ENCODE assay signal across 8 cellular contexts in genomic region chr12:47307680-47308399, GRCh38.
DNase-seq lines count a peak whose midpoint lies in the region; ATAC-seq and TF ChIP-seq lines count a peak whose summit lies in the region.

No MANE protein-coding gene starts in this region.

- 0 out of 2 replicates have a peak overlapping the region, but pooled peaks have one; percentile 8 for H3K4me2 ChIP-seq in PC-9

- H3K4me3 Mint-ChIP-seq in activated T-helper 1 cell treated with anti-CD3 and anti-CD28 coated beads, Interleukin-12 subunit alpha, Interleukin-12 subunit beta, Interleukin-2, Interleukin-4 antibody, amounts not matched to agents 30 ng/mL and 10 ng/mL and 1 ng/mL, durations not matched to agents 14 hours and 24 hours and 36 hours, result peak overlapping the region; percentile 91

- H3K36me3 ChIP-seq in PC-9 (ENCODE audit: low read depth) (no peaks in the 10 kb centered on the region), sigmoid colon (no peaks in the 10 kb centered on the region)

- DNase-seq in DMS153 (lab: John Stamatoyannopoulos, UW) (peak; percentile 77), HS-5 (ENCODE audit: low read depth) (peak; percentile 24), PC-9 (peak; percentile 55 to 56), germinal center (ENCODE audit: low spot score) (peak; percentile 62), sigmoid colon (no peak), mesenteric fat pad (ENCODE audit: low spot score) (no peak)
- DNase-seq in activated T-helper 1 cell treated with anti-CD3 and anti-CD28 coated beads, Interleukin-12 subunit alpha, Interleukin-12 subunit beta, Interleukin-2, Interleukin-4 antibody, amounts not matched to agents 30 ng/mL and 10 ng/mL and 1 ng/mL, durations not matched to agents 14 hours and 24 hours and 36 hours (ENCODE audit: low spot score), result peak; percentile 43

- peaks cover 23% of the 10 kb centered on the region for H3K36me3 Mint-ChIP-seq in activated T-helper 1 cell treated with anti-CD3 and anti-CD28 coated beads, Interleukin-12 subunit alpha, Interleukin-12 subunit beta, Interleukin-2, Interleukin-4 antibody, amounts not matched to agents 30 ng/mL and 10 ng/mL and 1 ng/mL, durations not matched to agents 14 hours and 24 hours and 36 hours (ENCODE audit: low read depth)

- 0 out of 2 replicates have a peak overlapping the region, but pooled peaks have one; percentile 14 for H2AFZ ChIP-seq in PC-9

- H3K9me3 Mint-ChIP-seq in activated T-helper 1 cell treated with anti-CD3 and anti-CD28 coated beads, Interleukin-12 subunit alpha, Interleukin-12 subunit beta, Interleukin-2, Interleukin-4 antibody, amounts not matched to agents 30 ng/mL and 10 ng/mL and 1 ng/mL, durations not matched to agents 14 hours and 24 hours and 36 hours, result peaks cover 29% of the 10 kb centered on the region

- no peak overlapping the region for H3K4me3 ChIP-seq in PC-9
- H3K4me3 ChIP-seq in sigmoid colon, result no peak overlapping the region

- H4K20me1 ChIP-seq in PC-9 (ENCODE audit: insufficient read depth), result no peaks in the 10 kb centered on the region

- no peak for TF ChIP-seq EP300 in sigmoid colon (IDR thresholded peaks at IDR 0.05)

- H3F3A ChIP-seq in PC-9 (ENCODE audit: insufficient read depth, low read depth), result no peaks in the 10 kb centered on the region

- CTCF ChIA-PET in PC-9 (lab: Charles Lee), result interaction anchor here (0.5 to 0.6 kb wide), 2 partner anchors 98 to 122 kb away, joined by 3 read pairs; no protein-coding TSS in a partner anchor

- POLR2A ChIA-PET in PC-9 (lab: Charles Lee; ENCODE audit: unreplicated experiment), result no interaction called here

- H3K27ac Mint-ChIP-seq in activated T-helper 1 cell treated with anti-CD3 and anti-CD28 coated beads, Interleukin-12 subunit alpha, Interleukin-12 subunit beta, Interleukin-2, Interleukin-4 antibody, amounts not matched to agents 30 ng/mL and 10 ng/mL and 1 ng/mL, durations not matched to agents 14 hours and 24 hours and 36 hours, result peak overlapping the region; percentile 87

- 48 to 52% methylated on average over 7 of the region's 7 CpGs for WGBS in sigmoid colon, 2 donors

- no peaks in the 10 kb centered on the region for H3K79me2 ChIP-seq in PC-9 (ENCODE audit: low read depth)

- ATAC-seq in GM21447 (IDR thresholded peaks at IDR 0.05; ENCODE audit: unreplicated experiment), result peak; percentile 72

- H3K9me2 ChIP-seq in PC-9 (ENCODE audit: insufficient read depth), result 0 out of 2 replicates have a peak, but pooled peaks cover 5% of the 10 kb centered on the region

- H3K27ac ChIP-seq in PC-9 (peak overlapping the region; percentile 24), sigmoid colon (no peak overlapping the region)

- H3K9me3 ChIP-seq in PC-9 (ENCODE audit: insufficient read depth, low read depth), result peaks cover 11% of the 10 kb centered on the region; the same call in 1 of the 2 replicates
- no peaks in the 10 kb centered on the region for H3K9me3 ChIP-seq in sigmoid colon

- BruUV-seq in PC-9 (replicated peaks; lab: Mats Ljungman, UMichigan), result no TSS peak

- TF ChIP-seq POLR2A in sigmoid colon (IDR thresholded peaks at IDR 0.05), result no peak

- peaks cover 69% of the 10 kb centered on the region for H3K4me1 Mint-ChIP-seq in activated T-helper 1 cell treated with anti-CD3 and anti-CD28 coated beads, Interleukin-12 subunit alpha, Interleukin-12 subunit beta, Interleukin-2, Interleukin-4 antibody, amounts not matched to agents 30 ng/mL and 10 ng/mL and 1 ng/mL, durations not matched to agents 14 hours and 24 hours and 36 hours (ENCODE audit: low read depth)

- TF ChIP-seq CTCF in PC-9 (conservative IDR thresholded peaks at IDR 0.05) (peak; percentile 74), sigmoid colon (IDR thresholded peaks at IDR 0.05) (peak in 3 of 4 experiments; percentile 25 to 45 (median 29))

- H3K4me1 ChIP-seq in PC-9 (replicated peaks; ENCODE audit: insufficient read depth), result peaks cover 5% of the 10 kb centered on the region; the same call in 1 of the 2 replicates
- H3K4me1 ChIP-seq in sigmoid colon, result peaks cover 0 to 8% (median 3%) of the 10 kb centered on the region in 4 donors

- intact Hi-C loops in PC-9 (cut with micrococcal nuclease; ENCODE audit: unreplicated experiment) (loop anchor here (1.0 kb wide), 4 partner anchors 37 to 276 kb away; no protein-coding TSS in a partner anchor), sigmoid colon (cut with DNase I) (loop anchor here (5.0 kb wide), 2 partner anchors 276 to 379 kb away; no protein-coding TSS in a partner anchor)
- intact Hi-C loops in activated T-helper 1 cell treated with anti-CD3 and anti-CD28 coated beads, Interleukin-12 subunit alpha, Interleukin-12 subunit beta, Interleukin-2, Interleukin-4 antibody, amounts not matched to agents 30 ng/mL and 10 ng/mL and 1 ng/mL, durations not matched to agents 14 hours and 24 hours and 36 hours (cut with micrococcal nuclease), result loop anchor here (1.0 to 5.0 kb wide), 8 partner anchors 32 to 1316 kb away; partner anchors contain the start of gene SCAF11

- no peaks in the 10 kb centered on the region for H3K27me3 Mint-ChIP-seq in activated T-helper 1 cell treated with anti-CD3 and anti-CD28 coated beads, Interleukin-12 subunit alpha, Interleukin-12 subunit beta, Interleukin-2, Interleukin-4 antibody, amounts not matched to agents 30 ng/mL and 10 ng/mL and 1 ng/mL, durations not matched to agents 14 hours and 24 hours and 36 hours (ENCODE audit: insufficient read depth)

- H3K27me3 ChIP-seq in PC-9 (ENCODE audit: insufficient read depth, low read depth), result no peaks in the 10 kb centered on the region
- no peaks in the 10 kb centered on the region for H3K27me3 ChIP-seq in sigmoid colon

Comparison
In these comparisons a context has a peak if more than half of its experiments do, and no peak if none do; other contexts are left out.
1. DNase-seq: peak in DMS153 (single experiment), HS-5 (single experiment), PC-9 (2 of 2), activated T-helper 1 cell treated with anti-CD3 and anti-CD28 coated beads, Interleukin-12 subunit alpha, Interleukin-12 subunit beta, Interleukin-2, Interleukin-4 antibody, amounts not matched to agents 30 ng/mL and 10 ng/mL and 1 ng/mL, durations not matched to agents 14 hours and 24 hours and 36 hours (single experiment) and germinal center (single experiment); none in sigmoid colon (single experiment) and mesenteric fat pad (single experiment).